7 cellular contexts compared by ENCODE assay signal in the genomic region with DNA sequence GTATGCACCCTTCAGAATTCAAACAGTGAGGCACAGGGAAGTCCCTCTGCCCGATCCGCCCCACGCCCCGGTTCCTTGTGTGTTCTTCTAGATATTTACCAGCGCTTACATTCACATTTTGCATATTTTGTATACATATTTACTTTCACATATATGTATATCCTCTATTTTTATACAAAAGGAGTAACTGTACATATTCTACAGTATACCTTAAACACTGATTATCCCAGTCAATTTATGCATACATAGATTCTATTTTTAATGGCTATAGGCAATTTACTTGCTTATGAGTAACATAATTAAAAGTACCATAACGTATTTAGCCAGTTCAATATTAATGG. TPM values are rescaled to one million over a fixed set of nuclear protein-coding genes. Genes with fewer than 3 reads are reported as not detected.
A peak's percentile ranks its signal among the peaks of the same experiment; 100 is the strongest.
DNase-seq lines count a peak whose midpoint lies in the region.

No MANE protein-coding gene starts in this region.

- H3K4me1 ChIP-seq in HUES48 (ENCODE audit: control insufficient read depth, insufficient read depth, low read length) (0 out of 2 replicates have a peak, but pooled peaks cover 3% of the 10 kb centered on the region), iPS-20b (ENCODE audit: insufficient read depth, low read length) (peaks cover 5% of the 10 kb centered on the region; the same call in 1 of the 2 replicates), stomach smooth muscle (ENCODE audit: control insufficient read depth, insufficient read depth, low read length) (peaks cover 12% of the 10 kb centered on the region)

- H3K27me3 ChIP-seq in HUES48 (ENCODE audit: control insufficient read depth, insufficient read depth, low read length): no peaks in the 10 kb centered on the region
- H3K27me3 ChIP-seq in iPS-20b (ENCODE audit: insufficient read depth, low read length): no peaks in the 10 kb centered on the region
- H3K27me3 ChIP-seq in stomach smooth muscle (ENCODE audit: control insufficient read depth in 1 of 2, insufficient read depth in 2 of 2, low read length in 2 of 2): no peaks in the 10 kb centered on the region

- peak overlapping the region; percentile 92 for H3K27ac Mint-ChIP-seq in activated CD4-positive, alpha-beta memory T cell treated with anti-CD3 and anti-CD28 coated beads, Interleukin-2, amount 10 ng/mL, durations not matched to agents 7 days and 5 days

- CTCF ChIA-PET in activated CD4-positive, alpha-beta memory T cell treated with anti-CD3 and anti-CD28 coated beads, Interleukin-2, amount 10 ng/mL, durations not matched to agents 7 days and 5 days (lab: Charles Lee): interaction anchor here (0.9 to 1.5 kb wide), 7 partner anchors 8 to 398 kb away, joined by 3 to 6 read pairs (median 4); a partner anchor contains a TSS

- peaks cover 24% of the 10 kb centered on the region for H3K36me3 Mint-ChIP-seq in activated CD4-positive, alpha-beta memory T cell treated with anti-CD3 and anti-CD28 coated beads, Interleukin-2, amount 10 ng/mL, durations not matched to agents 7 days and 5 days (ENCODE audit: low read depth)

- peaks cover 26% of the 10 kb centered on the region for H3K4me1 Mint-ChIP-seq in activated CD4-positive, alpha-beta memory T cell treated with anti-CD3 and anti-CD28 coated beads, Interleukin-2, amount 10 ng/mL, durations not matched to agents 7 days and 5 days

- H3K27ac ChIP-seq in HUES48 (ENCODE audit: low read depth, low read length) (no peak overlapping the region), iPS-20b (ENCODE audit: low read length) (no peak overlapping the region), stomach smooth muscle (ENCODE audit: low read length) (peak overlapping the region; percentile 89)

- H3K4me3 Mint-ChIP-seq in activated CD4-positive, alpha-beta memory T cell treated with anti-CD3 and anti-CD28 coated beads, Interleukin-2, amount 10 ng/mL, durations not matched to agents 7 days and 5 days: peak overlapping the region; percentile 94

- H3K36me3 ChIP-seq in HUES48 (ENCODE audit: control insufficient read depth, insufficient read depth, low read length): peaks cover 21% of the 10 kb centered on the region
- H3K36me3 ChIP-seq in iPS-20b (ENCODE audit: insufficient read depth, low read depth, low read length): peaks cover 16% of the 10 kb centered on the region
- peaks cover 0 to 7% of the 10 kb centered on the region in 2 donors for H3K36me3 ChIP-seq in stomach smooth muscle (ENCODE audit: control insufficient read depth in 2 of 2, insufficient read depth in 2 of 2, low read length in 2 of 2)

- H3K9me3 Mint-ChIP-seq in activated CD4-positive, alpha-beta memory T cell treated with anti-CD3 and anti-CD28 coated beads, Interleukin-2, amount 10 ng/mL, durations not matched to agents 7 days and 5 days: no peaks in the 10 kb centered on the region

- H3K4me3 ChIP-seq in HUES48 (ENCODE audit: low read depth, low read length): peak overlapping the region; percentile 87; the same call in 1 of the 2 replicates
- H3K4me3 ChIP-seq in iPS-20b (ENCODE audit: low read length): peak overlapping the region; percentile 87; the same call in 1 of the 2 replicates
- H3K4me3 ChIP-seq in stomach smooth muscle (ENCODE audit: low read length in 2 of 2): peak overlapping the region; percentile 96 to 100

- H3K9ac ChIP-seq in HUES48 (ENCODE audit: low read depth, low read length): no peak overlapping the region
- peak overlapping the region; percentile 90; the same call in 1 of the 2 replicates for H3K9ac ChIP-seq in iPS-20b (ENCODE audit: low read depth, low read length)
- H3K9ac ChIP-seq in stomach smooth muscle (ENCODE audit: low read length in 2 of 2): peak overlapping the region in 1 of 2 donors; percentile 0

- no peak for DNase-seq in activated CD4-positive, alpha-beta memory T cell treated with anti-CD3 and anti-CD28 coated beads, Interleukin-2, amount 10 ng/mL, durations not matched to agents 7 days and 5 days
- DNase-seq in NCI-H82 treated with DMSO at 0.1 percent for 48 hours (lab: John Stamatoyannopoulos, UW; ENCODE audit: unreplicated experiment) (no peak), GM19238 (ENCODE audit: insufficient read length, low spot score) (no peak), hypothalamus (lab: John Stamatoyannopoulos, UW) (no peak)

- POLR2A ChIA-PET in activated CD4-positive, alpha-beta memory T cell treated with anti-CD3 and anti-CD28 coated beads, Interleukin-2, amount 10 ng/mL, durations not matched to agents 7 days and 5 days (lab: Charles Lee): interaction anchor here (0.7 to 1.1 kb wide), 2 partner anchors 43 to 48 kb away, joined by 3 to 9 read pairs; a partner anchor contains a TSS

- no peaks in the 10 kb centered on the region for H3K27me3 Mint-ChIP-seq in activated CD4-positive, alpha-beta memory T cell treated with anti-CD3 and anti-CD28 coated beads, Interleukin-2, amount 10 ng/mL, durations not matched to agents 7 days and 5 days

- no peaks in the 10 kb centered on the region for H3K9me3 ChIP-seq in HUES48 (ENCODE audit: control insufficient read depth, insufficient read depth, low read length)
- H3K9me3 ChIP-seq in iPS-20b (ENCODE audit: insufficient read depth, low read depth, low read length): no peaks in the 10 kb centered on the region
- H3K9me3 ChIP-seq in stomach smooth muscle (ENCODE audit: control insufficient read depth in 2 of 2, low read length in 2 of 2): no peaks in the 10 kb centered on the region

RNA-seq across cellular contexts. Expression of a gene that starts 0.3 kb away (rescaled TPM):
- total RNA-seq in activated CD4-positive, alpha-beta memory T cell treated with anti-CD3 and anti-CD28 coated beads, Interleukin-2, amount 10 ng/mL, durations not matched to agents 7 days and 5 days: 10 to 100 TPM; 29.6 to 30.7 TPM

RNA-seq across cellular contexts. Expression of a gene that starts 3.8 kb away (rescaled TPM):
- not detected for total RNA-seq in activated CD4-positive, alpha-beta memory T cell treated with anti-CD3 and anti-CD28 coated beads, Interleukin-2, amount 10 ng/mL, durations not matched to agents 7 days and 5 days

RNA-seq across cellular contexts. Expression of a gene that starts 43.1 kb away (rescaled TPM):
- total RNA-seq in activated CD4-positive, alpha-beta memory T cell treated with anti-CD3 and anti-CD28 coated beads, Interleukin-2, amount 10 ng/mL, durations not matched to agents 7 days and 5 days: 10 to 100 TPM; 32.9 TPM

RNA-seq across cellular contexts. Expression of a gene that starts 48.5 kb away (rescaled TPM):
- total RNA-seq in activated CD4-positive, alpha-beta memory T cell treated with anti-CD3 and anti-CD28 coated beads, Interleukin-2, amount 10 ng/mL, durations not matched to agents 7 days and 5 days: 10 to 100 TPM; 51.1 to 51.2 TPM
